20 cellular contexts compared by ENCODE assay signal in genomic region chr17:34756670-34757021, GRCh38.
DNase-seq lines count a peak whose midpoint lies in the region; ATAC-seq and TF ChIP-seq lines count a peak whose summit lies in the region.
"Had no signal": no experiment of that assay in that cellular context is flagged by ENCODE, and none has a peak within 500 bp of the region (broad histone marks: within the 10 kb centered on the region; RNA-seq: fewer than 3 reads in every experiment).

No MANE protein-coding gene starts in this region.

- no peak overlapping the region for H3K18ac ChIP-seq in neuronal stem cell (ENCODE audit: low read length)

- no peaks in the 10 kb centered on the region for H3K9me3 ChIP-seq in endodermal cell (ENCODE audit: control insufficient read depth, low read length)
- peaks cover 0 to 1% of the 10 kb centered on the region in 2 donors for H3K9me3 ChIP-seq in neuronal stem cell (replicated peaks in 1 of 2; ENCODE audit: control insufficient read depth in 2 of 2, insufficient read depth in 1 of 2, low read depth in 1 of 2, low read length in 2 of 2)
- no peaks in the 10 kb centered on the region for H3K9me3 ChIP-seq in SJCRH30 (replicated peaks)
- H3K9me3 ChIP-seq: breast epithelium, Peyer's patch, uterus had no signal

- H3K36me3 Mint-ChIP-seq in endodermal cell (ENCODE audit: low read depth) = no peaks in the 10 kb centered on the region

- H3K79me1 ChIP-seq in neuronal stem cell (ENCODE audit: low read depth, low read length) = no peaks in the 10 kb centered on the region

- no peak overlapping the region for H2AFZ ChIP-seq in neuronal stem cell (ENCODE audit: low read length)

- H3K4me3 ChIP-seq in endodermal cell (ENCODE audit: low read length) (no peak overlapping the region), neuronal stem cell (ENCODE audit: low read length in 2 of 2) (no peak overlapping the region), SJCRH30 (no peak overlapping the region)
- H3K4me3 ChIP-seq: breast epithelium, Peyer's patch, uterus had no signal

- H3K4me1 Mint-ChIP-seq in endodermal cell = peaks cover 4% of the 10 kb centered on the region
- H3K4me1 Mint-ChIP-seq: activated CD4-positive, alpha-beta T cell treated with anti-CD3 and anti-CD28 coated beads for 36 hours; stimulated activated naive CD8-positive, alpha-beta T cell treated with anti-CD3 and anti-CD28 coated beads, Interleukin-15, amount 100 ng/mL, for 72 hours had no signal

- no peaks in the 10 kb centered on the region for H3K9me3 Mint-ChIP-seq in endodermal cell
- H3K9me3 Mint-ChIP-seq: stimulated activated naive CD8-positive, alpha-beta T cell treated with anti-CD3 and anti-CD28 coated beads, Interleukin-15, amount 100 ng/mL, for 72 hours had no signal

- H4K8ac ChIP-seq in neuronal stem cell (ENCODE audit: low read depth, low read length) = no peak overlapping the region

- ATAC-seq in HG03280 (IDR thresholded peaks at IDR 0.05; ENCODE audit: unreplicated experiment) = no peak
- ATAC-seq: activated CD4-positive, alpha-beta T cell treated with anti-CD3 and anti-CD28 coated beads for 36 hours; stimulated activated naive CD8-positive, alpha-beta T cell treated with anti-CD3 and anti-CD28 coated beads, Interleukin-15, amount 100 ng/mL, for 72 hours had no signal

- H3K14ac ChIP-seq in neuronal stem cell (ENCODE audit: low read length) = no peak overlapping the region

- peak; percentile 30 for DNase-seq in EL
- peak; percentile 83 for DNase-seq in M059J (ENCODE audit: low read depth)
- DNase-seq in endodermal cell = peak; percentile 78
- no peak for DNase-seq in neuronal stem cell (ENCODE audit: low spot score)
- no peak for DNase-seq in KG1 (lab: John Stamatoyannopoulos, UW)
- no peak for DNase-seq in SJCRH30
- DNase-seq in 8988T = no peak
- DNase-seq: activated CD4-positive, alpha-beta T cell treated with anti-CD3 and anti-CD28 coated beads for 36 hours; activated naive CD4-positive, alpha-beta T cell treated with anti-CD3 and anti-CD28 coated beads, Interleukin-2, amount 50 U/mL, for 16 hours; DMS53; effector CD8-positive, alpha-beta T cell; NCI-H187; NCI-H524 treated with DMSO at 0.1 percent for 48 hours; Peyer's patch; small intestine; stimulated activated naive CD8-positive, alpha-beta T cell treated with anti-CD3 and anti-CD28 coated beads, Interleukin-15, amount 100 ng/mL, for 72 hours; uterus had no signal

- TF ChIP-seq CTCF in endodermal cell (conservative IDR thresholded peaks at IDR 0.05) = no peak

- H3K36me3 ChIP-seq in endodermal cell (ENCODE audit: control insufficient read depth, insufficient read depth, low read length) = no peaks in the 10 kb centered on the region
- no peaks in the 10 kb centered on the region for H3K36me3 ChIP-seq in neuronal stem cell (replicated peaks in 1 of 2; ENCODE audit: control insufficient read depth in 2 of 2, insufficient read depth in 2 of 2, low read length in 2 of 2)
- no peaks in the 10 kb centered on the region for H3K36me3 ChIP-seq in SJCRH30
- H3K36me3 ChIP-seq: breast epithelium, Peyer's patch, uterus had no signal

- H3K4me2 ChIP-seq in neuronal stem cell (ENCODE audit: insufficient read depth, low read length, poor library complexity, severe bottlenecking) = no peak overlapping the region
- H3K4me2 ChIP-seq: KMS-11 had no signal

- H3K27ac Mint-ChIP-seq in endodermal cell = no peak overlapping the region
- H3K27ac Mint-ChIP-seq: activated CD4-positive, alpha-beta T cell treated with anti-CD3 and anti-CD28 coated beads for 36 hours; stimulated activated naive CD8-positive, alpha-beta T cell treated with anti-CD3 and anti-CD28 coated beads, Interleukin-15, amount 100 ng/mL, for 72 hours had no signal

- no peak overlapping the region for H2BK120ac ChIP-seq in neuronal stem cell (ENCODE audit: low read depth, low read length)

- H3K27me3 ChIP-seq in endodermal cell (ENCODE audit: control insufficient read depth, insufficient read depth, low read length, poor library complexity, severe bottlenecking) = peaks cover 4% of the 10 kb centered on the region
- H3K27me3 ChIP-seq in neuronal stem cell (ENCODE audit: control insufficient read depth in 3 of 3, insufficient read depth in 3 of 3, low read depth in 1 of 3, low read length in 3 of 3) = peaks cover 0 to 3% (median 0%) of the 10 kb centered on the region in 3 experiments
- peaks cover 39% of the 10 kb centered on the region for H3K27me3 ChIP-seq in SJCRH30
- H3K27me3 ChIP-seq: breast epithelium, Peyer's patch, uterus had no signal

- H3K23ac ChIP-seq in neuronal stem cell (ENCODE audit: low read depth, low read length, poor library complexity) = no peak overlapping the region

- no peak overlapping the region for H3K9ac ChIP-seq in endodermal cell (ENCODE audit: extremely low read depth, low read length, poor library complexity, severe bottlenecking)
- no peak overlapping the region for H3K9ac ChIP-seq in neuronal stem cell (ENCODE audit: low read depth, low read length, poor library complexity)
- H3K9ac ChIP-seq: KMS-11 had no signal

- H2BK12ac ChIP-seq in neuronal stem cell (ENCODE audit: low read length) = peak overlapping the region; percentile 24

- peaks cover 10% of the 10 kb centered on the region for H3K4me1 ChIP-seq in endodermal cell (ENCODE audit: control insufficient read depth, insufficient read depth, low read length)
- H3K4me1 ChIP-seq in neuronal stem cell (ENCODE audit: control insufficient read depth in 2 of 2, insufficient read depth in 1 of 2, low read depth in 1 of 2, low read length in 2 of 2) = peaks cover 7 to 17% of the 10 kb centered on the region in 2 donors
- no peaks in the 10 kb centered on the region for H3K4me1 ChIP-seq in SJCRH30
- H3K4me1 ChIP-seq: breast epithelium, Peyer's patch, uterus had no signal

- WGBS in endodermal cell (ENCODE audit: insufficient coverage in 1 of 2, insufficient read length in 1 of 2), 2 experiments = 34 to 75% methylated on average over 2 to 6 of the region's 6 CpGs
- no CpG with 5 or more reads among the region's 6 CpGs for WGBS in neuronal stem cell (ENCODE audit: extremely low coverage in 2 of 2, insufficient read length in 2 of 2, insufficient replicate concordance in 1 of 2), 2 donors

- no peak overlapping the region for H2AK5ac ChIP-seq in neuronal stem cell (ENCODE audit: low read depth, low read length)

- peaks cover 5% of the 10 kb centered on the region for H3K27me3 Mint-ChIP-seq in endodermal cell (ENCODE audit: insufficient read depth)

- no peak overlapping the region for H3K4ac ChIP-seq in neuronal stem cell (ENCODE audit: low read length)

- no peak overlapping the region for H3K4me3 Mint-ChIP-seq in endodermal cell
- H3K4me3 Mint-ChIP-seq: activated CD4-positive, alpha-beta T cell treated with anti-CD3 and anti-CD28 coated beads for 36 hours; stimulated activated naive CD8-positive, alpha-beta T cell treated with anti-CD3 and anti-CD28 coated beads, Interleukin-15, amount 100 ng/mL, for 72 hours had no signal

- H3K27ac ChIP-seq in endodermal cell (ENCODE audit: low read depth, low read length) (peak overlapping the region; percentile 59), neuronal stem cell (replicated peaks; ENCODE audit: low read length) (no peak overlapping the region), SJCRH30 (no peak overlapping the region)
- H3K27ac ChIP-seq: breast epithelium, KMS-11, Peyer's patch, uterus had no signal

- no peak overlapping the region for H2BK15ac ChIP-seq in neuronal stem cell (ENCODE audit: low read length)

- H2BK5ac ChIP-seq in neuronal stem cell (ENCODE audit: low read length) = no peak overlapping the region

- no peak overlapping the region for H4K91ac ChIP-seq in neuronal stem cell (ENCODE audit: low read depth, low read length, poor library complexity)

Comparison
In these comparisons a context has a peak if more than half of its experiments do, and no peak if none do; other contexts are left out.
1. DNase-seq: peak in EL (single experiment), M059J (single experiment) and endodermal cell (single experiment); none in neuronal stem cell (single experiment), KG1 (single experiment), SJCRH30 (0 of 2) and 8988T (single experiment).